In genomic region chr17:67377727-67378443, GRCh38 we compare ENCODE assay signal across 1 cellular context.
TF ChIP-seq lines count a peak whose summit lies in the region.

No MANE protein-coding gene starts in this region.

TF ChIP-seq in HepG2, 621 proteins besides CTCF, POLR2A, EP300 and RAD21 (continued from another document):
- TF ChIP-seq ZNF142 (CRISPR knock-in tag; IDR thresholded peaks at IDR 0.05) (peak; percentile 1; the same call in 1 of the 2 replicates), ZNF749 (CRISPR knock-in tag; IDR thresholded peaks at IDR 0.05; ENCODE audit: borderline replicate concordance) (0 out of 2 replicates have a peak, but pooled peaks have one; percentile 2), ZNF225 (CRISPR knock-in tag; IDR thresholded peaks at IDR 0.05) (no peak)
